Comparison of ENCODE assay signal across 1 cellular context in the genomic region with DNA sequence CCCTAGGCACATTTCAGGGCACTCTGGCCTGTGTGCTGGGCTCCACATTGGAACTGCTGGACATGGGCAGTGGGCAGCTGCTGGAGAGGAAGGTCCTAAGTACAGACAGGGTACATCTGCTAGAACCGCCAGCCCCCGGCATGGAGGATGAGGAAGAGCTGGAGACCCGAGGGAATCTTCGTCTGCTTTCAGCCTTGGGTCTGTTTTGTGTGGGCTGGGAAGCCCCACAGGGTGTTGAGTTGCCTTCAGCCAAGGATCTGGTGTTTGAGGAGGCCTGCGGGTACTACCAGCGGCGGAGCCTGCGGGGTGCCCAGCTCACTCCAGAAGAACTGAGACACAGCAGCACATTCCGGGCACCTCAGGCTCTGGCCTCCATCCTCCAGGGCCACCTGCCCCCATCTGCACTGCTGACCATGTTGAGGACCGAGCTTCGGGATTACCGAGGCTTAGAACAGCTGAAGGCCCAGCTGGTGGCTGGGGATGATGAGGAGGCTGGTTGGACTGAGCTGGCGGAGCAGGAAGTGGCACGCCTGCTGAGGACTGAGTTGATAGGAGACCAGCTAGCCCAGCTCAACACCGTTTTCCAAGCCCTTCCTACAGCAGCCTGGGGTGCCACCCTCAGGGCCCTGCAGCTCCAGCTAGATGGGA.
TF ChIP-seq lines count a peak whose summit lies in the region.

No MANE protein-coding gene starts in this region.

TF ChIP-seq in IMR-90, 13 proteins besides CTCF, POLR2A, EP300 and RAD21 (continued from another document):
- TF ChIP-seq, protein P1, sequence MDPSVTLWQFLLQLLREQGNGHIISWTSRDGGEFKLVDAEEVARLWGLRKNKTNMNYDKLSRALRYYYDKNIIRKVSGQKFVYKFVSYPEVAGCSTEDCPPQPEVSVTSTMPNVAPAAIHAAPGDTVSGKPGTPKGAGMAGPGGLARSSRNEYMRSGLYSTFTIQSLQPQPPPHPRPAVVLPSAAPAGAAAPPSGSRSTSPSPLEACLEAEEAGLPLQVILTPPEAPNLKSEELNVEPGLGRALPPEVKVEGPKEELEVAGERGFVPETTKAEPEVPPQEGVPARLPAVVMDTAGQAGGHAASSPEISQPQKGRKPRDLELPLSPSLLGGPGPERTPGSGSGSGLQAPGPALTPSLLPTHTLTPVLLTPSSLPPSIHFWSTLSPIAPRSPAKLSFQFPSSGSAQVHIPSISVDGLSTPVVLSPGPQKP (IDR thresholded peaks at IDR 0.05; ENCODE audit: borderline replicate concordance, low read depth, low read length), result no peak
